Comparison of ENCODE assay signal across 8 cellular contexts in the genomic region with DNA sequence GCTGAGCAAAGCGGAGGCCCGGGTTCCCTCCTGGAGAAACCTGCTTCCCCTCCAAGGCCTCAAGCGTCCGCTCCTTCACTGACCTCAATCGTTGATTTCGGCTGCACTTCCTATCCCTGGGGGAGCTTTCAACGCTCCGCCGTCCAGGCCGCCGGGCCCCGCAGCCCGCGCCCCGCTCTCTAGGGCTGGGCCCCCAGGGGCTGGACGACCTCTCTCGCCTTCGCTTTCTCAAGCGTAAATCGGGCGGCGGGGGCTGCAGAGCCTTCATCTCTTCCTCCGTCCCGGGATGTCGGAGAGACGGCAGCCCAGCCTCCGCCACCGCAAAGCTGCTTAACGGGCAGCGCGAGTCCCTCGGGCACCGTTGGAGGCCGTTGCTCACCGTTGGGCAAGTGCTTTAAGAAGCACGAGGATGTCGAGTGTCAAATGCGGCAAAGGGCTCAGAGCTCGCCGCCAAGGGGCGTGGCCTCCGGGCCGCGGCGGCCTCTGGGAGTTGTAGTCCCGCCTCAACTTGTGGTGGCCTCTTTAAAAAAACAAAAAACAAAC. TPM values are rescaled to one million over a fixed set of nuclear protein-coding genes. Genes with fewer than 3 reads are reported as not detected.
DNase-seq lines count a peak whose midpoint lies in the region; ATAC-seq and TF ChIP-seq lines count a peak whose summit lies in the region.

No MANE protein-coding gene starts in this region.

- DNase-seq in ELF-1 (ENCODE audit: low read depth, low spot score) (peak; percentile 84), dermis blood vessel endothelial cell (peak; percentile 73), lower leg skin (ENCODE audit: low spot score in 2 of 2) (peak; percentile 46 to 96), GDM1 (lab: John Stamatoyannopoulos, UW) (no peak), COR-L47 (lab: John Stamatoyannopoulos, UW) (no peak)
- DNase-seq in activated CD4-positive, alpha-beta T cell treated with anti-CD3 and anti-CD28 coated beads, Interleukin-2, amount 10 ng/mL, durations not matched to agents 24 days and 14 days, result peak; percentile 95
- peak; percentile 61 to 67 for DNase-seq in stimulated activated CD4-positive, alpha-beta T cell treated with anti-CD3 and anti-CD28 coated beads, Interleukin-2, amount 100 ng/mL, for 48 hours

- H3K27ac Mint-ChIP-seq in activated CD4-positive, alpha-beta T cell treated with anti-CD3 and anti-CD28 coated beads, Interleukin-2, amount 10 ng/mL, durations not matched to agents 24 days and 14 days, result peak overlapping the region; percentile 67

- H3K27me3 Mint-ChIP-seq in activated CD4-positive, alpha-beta T cell treated with anti-CD3 and anti-CD28 coated beads, Interleukin-2, amount 10 ng/mL, durations not matched to agents 24 days and 14 days, result peaks cover 55% of the 10 kb centered on the region

- H3K4me3 Mint-ChIP-seq in activated CD4-positive, alpha-beta T cell treated with anti-CD3 and anti-CD28 coated beads, Interleukin-2, amount 10 ng/mL, durations not matched to agents 24 days and 14 days, result peak overlapping the region; percentile 85

- no peak overlapping the region for H3K4me3 ChIP-seq in lower leg skin (ENCODE audit: low read depth, poor library complexity, severe bottlenecking)

- no peak for TF ChIP-seq CTCF in lower leg skin (IDR thresholded peaks at IDR 0.05)

- H3K4me1 Mint-ChIP-seq in activated CD4-positive, alpha-beta T cell treated with anti-CD3 and anti-CD28 coated beads, Interleukin-2, amount 10 ng/mL, durations not matched to agents 24 days and 14 days, result peaks cover 14% of the 10 kb centered on the region

- peaks cover 19% of the 10 kb centered on the region for H3K9me3 Mint-ChIP-seq in activated CD4-positive, alpha-beta T cell treated with anti-CD3 and anti-CD28 coated beads, Interleukin-2, amount 10 ng/mL, durations not matched to agents 24 days and 14 days

- ATAC-seq in HG03039 (IDR thresholded peaks at IDR 0.05; ENCODE audit: unreplicated experiment), result peak; percentile 56

- H3K36me3 Mint-ChIP-seq in activated CD4-positive, alpha-beta T cell treated with anti-CD3 and anti-CD28 coated beads, Interleukin-2, amount 10 ng/mL, durations not matched to agents 24 days and 14 days (ENCODE audit: low read depth), result peaks cover 2% of the 10 kb centered on the region

- TF ChIP-seq POLR2A in lower leg skin (IDR thresholded peaks at IDR 0.05), result no peak

- WGBS in lower leg skin, 2 donors, result 7 to 12% methylated on average over 42 to 44 of the region's 46 CpGs

- intact Hi-C loops in activated CD4-positive, alpha-beta T cell treated with anti-CD3 and anti-CD28 coated beads, Interleukin-2, amount 10 ng/mL, durations not matched to agents 24 days and 14 days (cut with micrococcal nuclease), result loop anchor here (1.0 kb wide), 2 partner anchors 9 to 28 kb away; a partner anchor contains a TSS
- intact Hi-C loops in lower leg skin (cut with DNase I; ENCODE audit: low total_unique reads), result no loop called here

RNA-seq across cellular contexts. Expression of a gene that starts 8.5 kb away (rescaled TPM):
- total RNA-seq in activated CD4-positive, alpha-beta T cell treated with anti-CD3 and anti-CD28 coated beads, Interleukin-2, amount 10 ng/mL, durations not matched to agents 24 days and 14 days, result 10.2 and 10.3 TPM in 2 replicates
- total RNA-seq in dermis blood vessel endothelial cell (2.2 and 3.7 TPM in 2 replicates), lower leg skin (1 to 10 TPM; 1.3 to 5.8 (median 3.1) TPM)

RNA-seq across cellular contexts. Expression of a gene that starts 27.8 kb away (rescaled TPM):
- 74.4 and 77.4 TPM in 2 replicates for total RNA-seq in activated CD4-positive, alpha-beta T cell treated with anti-CD3 and anti-CD28 coated beads, Interleukin-2, amount 10 ng/mL, durations not matched to agents 24 days and 14 days
- total RNA-seq in dermis blood vessel endothelial cell (17.7 and 18.7 TPM in 2 replicates), lower leg skin (10 to 100 TPM; 22.8 to 73.5 (median 32.1) TPM)

RNA-seq across cellular contexts. Expression of a gene that starts 57.1 kb away (rescaled TPM):
- 18.3 and 21.9 TPM in 2 replicates for total RNA-seq in activated CD4-positive, alpha-beta T cell treated with anti-CD3 and anti-CD28 coated beads, Interleukin-2, amount 10 ng/mL, durations not matched to agents 24 days and 14 days
- total RNA-seq in dermis blood vessel endothelial cell (1.2 and 3.0 TPM in 2 replicates), lower leg skin (10 to 100 TPM; 15.9 to 82.3 (median 18.1) TPM)

Comparison
In these comparisons a context has a peak if more than half of its experiments do, and no peak if none do; other contexts are left out.
1. DNase-seq: peak in ELF-1 (single experiment), activated CD4-positive, alpha-beta T cell treated with anti-CD3 and anti-CD28 coated beads, Interleukin-2, amount 10 ng/mL, durations not matched to agents 24 days and 14 days (single experiment), dermis blood vessel endothelial cell (single experiment), lower leg skin (2 of 2) and stimulated activated CD4-positive, alpha-beta T cell treated with anti-CD3 and anti-CD28 coated beads, Interleukin-2, amount 100 ng/mL, for 48 hours (2 of 2); none in GDM1 (single experiment) and COR-L47 (single experiment).